Comparison of ENCODE assay signal across 8 cellular contexts in genomic region chr20:58310291-58310782, GRCh38. TPM values are rescaled to one million over a fixed set of nuclear protein-coding genes. Genes with fewer than 3 reads are reported as not detected.
DNase-seq lines count a peak whose midpoint lies in the region; ATAC-seq and TF ChIP-seq lines count a peak whose summit lies in the region.

No MANE protein-coding gene starts in this region.

- peak in 1 of 4 donors; percentile 6 for ATAC-seq in right lobe of liver
- ATAC-seq in upper lobe of left lung (ENCODE audit: low FRiP score in 2 of 2), result no peak
- ATAC-seq in HG03521 (IDR thresholded peaks at IDR 0.05; ENCODE audit: unreplicated experiment), result no peak

- in situ Hi-C loops in astrocyte of the cerebellum (cut with HindIII; ENCODE audit: low sequenced_read_pairs), result no loop called here

- no peaks in the 10 kb centered on the region for H3K27me3 ChIP-seq in BLaER1 treated with 17β-estradiol and CSF1 and Interleukin-3, amounts not matched to agents 10 nM and 100 nM
- H3K27me3 ChIP-seq in HUES48 (ENCODE audit: control insufficient read depth, insufficient read depth, low read length) (no peaks in the 10 kb centered on the region), right lobe of liver (no peaks in the 10 kb centered on the region), upper lobe of left lung (no peaks in the 10 kb centered on the region)

- H3K27ac ChIP-seq in BLaER1 treated with 17β-estradiol and CSF1 and Interleukin-3, amounts not matched to agents 10 nM and 100 nM, result peak overlapping the region; percentile 90 to 98 (median 95)
- H3K27ac ChIP-seq in HUES48 (ENCODE audit: low read depth, low read length), result no peak overlapping the region
- peak overlapping the region; percentile 59 to 92 (median 60) for H3K27ac ChIP-seq in right lobe of liver
- peak overlapping the region; percentile 90 to 93 (median 92) for H3K27ac ChIP-seq in upper lobe of left lung

- no peak for TF ChIP-seq CTCF in astrocyte of the cerebellum (IDR thresholded peaks at IDR 0.05; ENCODE audit: low read depth, low read length, missing control alignments)
- no peak for TF ChIP-seq CTCF in right lobe of liver (IDR thresholded peaks at IDR 0.05)
- no peak for TF ChIP-seq CTCF in upper lobe of left lung (IDR thresholded peaks at IDR 0.05)

- DNase-seq in astrocyte of the cerebellum (ENCODE audit: low read depth) (no peak), right lobe of liver (no peak), upper lobe of left lung (no peak), head of caudate nucleus (no peak), DMS153 (lab: John Stamatoyannopoulos, UW) (no peak)

- peak overlapping the region; percentile 86 to 99 (median 96) for H3K4me3 ChIP-seq in BLaER1 treated with 17β-estradiol and CSF1 and Interleukin-3, amounts not matched to agents 10 nM and 100 nM
- peak overlapping the region; percentile 90 for H3K4me3 ChIP-seq in HUES48 (ENCODE audit: low read depth, low read length)
- H3K4me3 ChIP-seq in astrocyte of the cerebellum (ENCODE audit: low read depth, low read length), result peak overlapping the region; percentile 70
- H3K4me3 ChIP-seq in right lobe of liver, result peak overlapping the region; percentile 77 to 100 (median 94)
- H3K4me3 ChIP-seq in upper lobe of left lung, result peak overlapping the region; percentile 81 to 100 (median 90)

- peaks cover 47 to 59% (median 52%) of the 10 kb centered on the region in 10 experiments for H3K4me1 ChIP-seq in BLaER1 treated with 17β-estradiol and CSF1 and Interleukin-3, amounts not matched to agents 10 nM and 100 nM
- peaks cover 6% of the 10 kb centered on the region for H3K4me1 ChIP-seq in HUES48 (ENCODE audit: control insufficient read depth, insufficient read depth, low read length)
- H3K4me1 ChIP-seq in right lobe of liver, result peaks cover 0 to 8% (median 0%) of the 10 kb centered on the region in 4 donors
- peaks cover 32 to 56% (median 41%) of the 10 kb centered on the region in 4 donors for H3K4me1 ChIP-seq in upper lobe of left lung

- WGBS in right lobe of liver (ENCODE audit: insufficient coverage, low coverage, low lambda C conversion rate, missing lambda C conversion rate), result 0% methylated on average over 1 of the region's 1 CpG
- WGBS in upper lobe of left lung, 2 donors, result 0% methylated on average over 1 of the region's 1 CpG

- TF ChIP-seq POLR2A in right lobe of liver (IDR thresholded peaks at IDR 0.05) (no peak), upper lobe of left lung (IDR thresholded peaks at IDR 0.05) (no peak)

- peaks cover 29 to 45% (median 38%) of the 10 kb centered on the region in 11 experiments for H3K36me3 ChIP-seq in BLaER1 treated with 17β-estradiol and CSF1 and Interleukin-3, amounts not matched to agents 10 nM and 100 nM
- peaks cover 34% of the 10 kb centered on the region for H3K36me3 ChIP-seq in HUES48 (ENCODE audit: control insufficient read depth, insufficient read depth, low read length)
- no peaks in the 10 kb centered on the region for H3K36me3 ChIP-seq in right lobe of liver
- peaks cover 0 to 32% (median 16%) of the 10 kb centered on the region in 4 donors for H3K36me3 ChIP-seq in upper lobe of left lung

- intact Hi-C loops in right lobe of liver (cut with DNase I), result loop anchor here in 1 of 2 donors (10.0 kb wide), 1 partner anchor 64 kb away; no protein-coding TSS in a partner anchor
- intact Hi-C loops in head of caudate nucleus (cut with DNase I), result loop anchor here (5.0 kb wide), 1 partner anchor 77 kb away; the partner anchor contains the start of gene VAPB

- peak overlapping the region; percentile 94 to 99 (median 97) for H3K9ac ChIP-seq in BLaER1 treated with 17β-estradiol and CSF1 and Interleukin-3, amounts not matched to agents 10 nM and 100 nM
- peak overlapping the region; percentile 14; the same call in 1 of the 2 replicates for H3K9ac ChIP-seq in HUES48 (ENCODE audit: low read depth, low read length)

- TF ChIP-seq EP300 in upper lobe of left lung (IDR thresholded peaks at IDR 0.05), result no peak

- no peaks in the 10 kb centered on the region for H3K9me3 ChIP-seq in BLaER1 treated with 17β-estradiol and CSF1 and Interleukin-3, amounts not matched to agents 10 nM and 100 nM (replicated peaks in 1 of 11)
- no peaks in the 10 kb centered on the region for H3K9me3 ChIP-seq in HUES48 (ENCODE audit: control insufficient read depth, insufficient read depth, low read length)
- H3K9me3 ChIP-seq in right lobe of liver, result no peaks in the 10 kb centered on the region
- no peaks in the 10 kb centered on the region for H3K9me3 ChIP-seq in upper lobe of left lung

- peak overlapping the region; percentile 84 to 98 (median 92) for H3K4me2 ChIP-seq in BLaER1 treated with 17β-estradiol and CSF1 and Interleukin-3, amounts not matched to agents 10 nM and 100 nM

- peaks cover 0 to 33% (median 9%) of the 10 kb centered on the region in 11 experiments; a peak in 10 of 22 replicates for H4K20me1 ChIP-seq in BLaER1 treated with 17β-estradiol and CSF1 and Interleukin-3, amounts not matched to agents 10 nM and 100 nM

RNA-seq across cellular contexts. Expression of gene RAB22A, which starts 0.8 kb away (rescaled TPM):
- 10 to 100 TPM in 2 of 6 experiments, 1 to 10 TPM in 4; 7.4 to 11.6 (median 9.5) TPM for total RNA-seq in right lobe of liver
- 10 to 100 TPM in 5 of 6 donors, 1 to 10 TPM in 1; 9.9 to 27.8 (median 21.1) TPM for total RNA-seq in upper lobe of left lung
